ENCODE assay signal across 8 cellular contexts in the genomic region with DNA sequence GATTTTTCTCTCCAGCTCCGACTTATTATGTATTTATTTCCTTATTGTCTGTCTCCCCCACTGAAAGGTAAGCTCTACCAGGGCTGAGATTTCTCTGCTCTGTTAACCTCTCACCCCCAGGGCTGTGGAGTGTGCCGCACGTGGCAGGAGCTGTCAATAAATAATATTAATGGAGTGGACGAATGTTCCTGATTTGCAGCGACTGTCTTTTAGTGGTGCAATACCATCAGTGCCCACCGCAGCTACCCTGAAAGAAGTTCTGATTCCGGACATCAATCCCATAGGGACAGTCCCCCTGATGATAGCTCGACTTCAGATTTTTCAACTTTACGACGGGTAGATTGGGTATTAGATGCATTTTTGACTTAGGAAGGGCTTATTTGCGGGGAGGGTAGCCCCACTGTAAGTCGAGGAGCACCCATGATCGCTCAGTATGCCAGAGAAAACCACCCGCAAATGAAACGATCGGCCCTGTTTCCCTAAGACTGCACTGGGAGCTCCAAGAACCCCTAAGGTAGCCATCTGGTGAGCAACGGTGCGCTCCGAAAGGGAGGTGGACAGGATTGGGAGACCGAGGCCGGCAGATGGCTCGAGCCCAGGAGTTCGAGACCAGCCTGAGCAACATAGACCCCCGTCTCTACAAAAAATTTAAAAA. TPM values are rescaled to one million over a fixed set of nuclear protein-coding genes. Genes with fewer than 3 reads are reported as not detected.
A peak's percentile ranks its signal among the peaks of the same experiment; 100 is the strongest.
DNase-seq lines count a peak whose midpoint lies in the region; ATAC-seq and TF ChIP-seq lines count a peak whose summit lies in the region.

No MANE protein-coding gene starts in this region.

- intact Hi-C loops in naive thymus-derived CD4-positive, alpha-beta T cell (cut with micrococcal nuclease) = loop anchor here (1.0 to 5.0 kb wide), 15 partner anchors 8 to 1789 kb away; partner anchors contain the start of genes INPP5A (in 2 of the 2), LRRC27 (in 2 of the 2), BNIP3 (in 1 of the 2) and STK32C (in 1 of the 2)
- intact Hi-C loops in left colon (cut with DNase I, micrococcal nuclease) = no loop called here

- H3K4me3 Mint-ChIP-seq in naive thymus-derived CD4-positive, alpha-beta T cell = peak overlapping the region; percentile 77 to 90 (median 87)

- peaks cover 27 to 33% of the 10 kb centered on the region in 2 donors for H3K4me1 ChIP-seq in naive thymus-derived CD4-positive, alpha-beta T cell (ENCODE audit: control insufficient read depth in 2 of 2, insufficient read depth in 2 of 2, low read length in 2 of 2)

- peak overlapping the region; percentile 73 to 95 (median 86) for H3K27ac Mint-ChIP-seq in naive thymus-derived CD4-positive, alpha-beta T cell

- POLR2A ChIA-PET in naive thymus-derived CD4-positive, alpha-beta T cell (lab: Charles Lee) = interaction anchor here (0.9 to 2.2 kb wide), 10 partner anchors 8 to 84 kb away, joined by 3 to 12 read pairs (median 4); partner anchors contain the start of gene BNIP3

- H3K36me3 Mint-ChIP-seq in naive thymus-derived CD4-positive, alpha-beta T cell = peaks cover 0 to 6% (median 0%) of the 10 kb centered on the region in 5 donors

- H3K36me3 ChIP-seq in naive thymus-derived CD4-positive, alpha-beta T cell (ENCODE audit: control insufficient read depth in 2 of 3, insufficient read depth in 3 of 3, low read length in 3 of 3) = no peaks in the 10 kb centered on the region

- TF ChIP-seq CTCF in GM12875 (IDR thresholded peaks at IDR 0.05; ENCODE audit: borderline replicate concordance, insufficient read depth, low read depth, low read length) = no peak

- H3K27me3 ChIP-seq in naive thymus-derived CD4-positive, alpha-beta T cell (ENCODE audit: control insufficient read depth in 2 of 2, insufficient read depth in 2 of 2, low read length in 2 of 2) = no peaks in the 10 kb centered on the region

- H3K27me3 Mint-ChIP-seq in naive thymus-derived CD4-positive, alpha-beta T cell = peaks cover 0 to 18% (median 0%) of the 10 kb centered on the region in 5 donors

- H3K4me3 ChIP-seq in GM12875 (ENCODE audit: low read depth, low read length) = peak overlapping the region; percentile 89
- peak overlapping the region; percentile 64 for H3K4me3 ChIP-seq in naive thymus-derived CD4-positive, alpha-beta T cell (ENCODE audit: low read length)

- no peak for ATAC-seq in naive thymus-derived CD4-positive, alpha-beta T cell
- no peak for ATAC-seq in left colon
- ATAC-seq in HG02852 (IDR thresholded peaks at IDR 0.05; ENCODE audit: unreplicated experiment) = no peak
- no peak for ATAC-seq in GM21619 (IDR thresholded peaks at IDR 0.05; ENCODE audit: unreplicated experiment)

- no peaks in the 10 kb centered on the region for H3K9me3 Mint-ChIP-seq in naive thymus-derived CD4-positive, alpha-beta T cell

- CTCF ChIA-PET in naive thymus-derived CD4-positive, alpha-beta T cell (lab: Charles Lee) = interaction anchor here (0.7 to 1.6 kb wide), 3 partner anchors 8 to 45 kb away, joined by 3 to 5 read pairs (median 3); no protein-coding TSS in a partner anchor

- no peaks in the 10 kb centered on the region for H3K9me3 ChIP-seq in naive thymus-derived CD4-positive, alpha-beta T cell (ENCODE audit: control insufficient read depth in 2 of 3, low read length in 3 of 3)

- H3K27ac ChIP-seq in naive thymus-derived CD4-positive, alpha-beta T cell (ENCODE audit: low read depth, low read length) = peak overlapping the region; percentile 94

- peaks cover 23 to 64% (median 56%) of the 10 kb centered on the region in 7 donors for H3K4me1 Mint-ChIP-seq in naive thymus-derived CD4-positive, alpha-beta T cell

- DNase-seq in NAMALWA (ENCODE audit: low spot score) (peak; percentile 56), dermis blood vessel endothelial cell (peak; percentile 9), left colon (no peak), COLO668 (lab: John Stamatoyannopoulos, UW; ENCODE audit: unreplicated experiment) (no peak)
- DNase-seq in naive thymus-derived CD4-positive, alpha-beta T cell = no peak

RNA-seq across cellular contexts. Expression of gene PPP2R2D, which starts 1.0 kb away (rescaled TPM):
- total RNA-seq in dermis blood vessel endothelial cell (27.9 and 39.6 TPM in 2 replicates), left colon (10 to 100 TPM; 28.5 to 30.2 TPM)
- total RNA-seq in naive thymus-derived CD4-positive, alpha-beta T cell = 10 to 100 TPM; 37.1 to 61.3 (median 40.1) TPM
- 10 to 100 TPM; 35.0 to 47.4 TPM for polyA plus RNA-seq in naive thymus-derived CD4-positive, alpha-beta T cell

Comparison
In these comparisons a context has a peak if more than half of its experiments do, and no peak if none do; other contexts are left out.
1. DNase-seq: peak in NAMALWA (single experiment) and dermis blood vessel endothelial cell (single experiment); none in naive thymus-derived CD4-positive, alpha-beta T cell (0 of 9), left colon (0 of 2) and COLO668 (single experiment).
2. intact Hi-C loops: an anchor here in naive thymus-derived CD4-positive, alpha-beta T cell (1.0 to 5.0 kb wide); none called in left colon.